ENCODE assay signal across 24 cellular contexts in genomic region chr1:30692948-30693301, GRCh38. TPM values are rescaled to one million over a fixed set of nuclear protein-coding genes. Genes with fewer than 3 reads are reported as not detected.
"Had no signal": no experiment of that assay in that cellular context is flagged by ENCODE, and none has a peak within 500 bp of the region (broad histone marks: within the 10 kb centered on the region; RNA-seq: fewer than 3 reads in every experiment).

No MANE protein-coding gene starts in this region.

- H3K4me2 ChIP-seq: SK-N-SH had no signal

- H3K4me3 ChIP-seq: ascending aorta, body of pancreas, Peyer's patch, SJCRH30 had no signal

- H3K4me3 Mint-ChIP-seq: activated CD8-positive, alpha-beta T cell treated with anti-CD3 and anti-CD28 coated beads, Interleukin-2, amount 10 ng/mL, durations not matched to agents 7 days and 5 days; activated naive CD8-positive, alpha-beta T cell treated with anti-CD3 and anti-CD28 coated beads, Interleukin-2, amount 50 U/mL, for 24 hours; activated T-cell treated with anti-CD3 and anti-CD28 coated beads, Interleukin-2, amount 50 U/mL, for 4 hours; T-helper 1 cell treated with Interleukin-12 subunit alpha and Interleukin-12 subunit beta and Interleukin-4 antibody, amounts not matched to agents 30 μg/mL and 1 μg/mL, for 36 hours had no signal

- H3K27me3 ChIP-seq: ascending aorta, body of pancreas, Peyer's patch, SJCRH30 had no signal

- H3K9ac ChIP-seq: SK-N-SH had no signal

- H3K9me3 ChIP-seq: ascending aorta, body of pancreas, Peyer's patch, SJCRH30, SK-N-SH had no signal

- H3K9me3 Mint-ChIP-seq: activated naive CD4-positive, alpha-beta T cell treated with anti-CD3 and anti-CD28 coated beads, Interleukin-2, amount 50 U/mL, for 72 hours; activated naive CD8-positive, alpha-beta T cell treated with anti-CD3 and anti-CD28 coated beads, Interleukin-2, amount 50 U/mL, for 24 hours; activated T-cell treated with anti-CD3 and anti-CD28 coated beads, Interleukin-2, amount 50 U/mL, for 4 hours; T-helper 1 cell treated with Interleukin-12 subunit alpha and Interleukin-12 subunit beta and Interleukin-4 antibody, amounts not matched to agents 30 μg/mL and 1 μg/mL, for 36 hours had no signal

- H3K4me1 Mint-ChIP-seq: activated naive CD8-positive, alpha-beta T cell treated with anti-CD3 and anti-CD28 coated beads, Interleukin-2, amount 50 U/mL, for 24 hours had no signal

- H3K36me3 ChIP-seq: ascending aorta, Peyer's patch, SJCRH30 had no signal

- H3K36me3 Mint-ChIP-seq: activated naive CD4-positive, alpha-beta T cell treated with anti-CD3 and anti-CD28 coated beads, Interleukin-2, amount 50 U/mL, for 72 hours had no signal

- DNase-seq: activated CD4-positive, alpha-beta T cell treated with anti-CD3 and anti-CD28 coated beads for 4 hours; activated CD8-positive, alpha-beta memory T cell treated with anti-CD3 and anti-CD28 coated beads, Interleukin-2, amount 50 U/mL, for 48 hours; activated CD8-positive, alpha-beta T cell treated with anti-CD3 and anti-CD28 coated beads, Interleukin-2, amount 10 ng/mL, durations not matched to agents 7 days and 5 days; activated naive CD8-positive, alpha-beta T cell treated with anti-CD3 and anti-CD28 coated beads, Interleukin-2, amount 50 U/mL, for 24 hours; activated T-cell treated with anti-CD3 and anti-CD28 coated beads, Interleukin-2, amount 50 U/mL, for 4 hours; amniotic stem cell; body of pancreas; MM.1S; NCI-H1105; NCI-H1436; NCI-H1694 treated with DMSO at 0.1 percent for 48 hours; NCI-H2029 treated with DMSO at 0.1 percent for 48 hours; NCI-H510A treated with DMSO at 0.1 percent for 48 hours; NCI-H69; Right ventricle myocardium superior; SJCRH30; SK-N-SH had no signal

- ATAC-seq: activated CD4-positive, CD25-positive, alpha-beta regulatory T cell treated with anti-CD3 and anti-CD28 coated beads, Interleukin-2, amount 50 U/mL, for 24 hours; activated CD8-positive, alpha-beta T cell treated with anti-CD3 and anti-CD28 coated beads, Interleukin-2, amount 10 ng/mL, durations not matched to agents 7 days and 5 days; activated naive CD4-positive, alpha-beta T cell treated with anti-CD3 and anti-CD28 coated beads, Interleukin-2, amount 50 U/mL, for 72 hours; activated naive CD8-positive, alpha-beta T cell treated with anti-CD3 and anti-CD28 coated beads, Interleukin-2, amount 50 U/mL, for 24 hours; activated T-cell treated with anti-CD3 and anti-CD28 coated beads, Interleukin-2, amount 50 U/mL, for 4 hours; body of pancreas had no signal

- H3K27ac Mint-ChIP-seq: activated naive CD4-positive, alpha-beta T cell treated with anti-CD3 and anti-CD28 coated beads, Interleukin-2, amount 50 U/mL, for 72 hours; activated naive CD8-positive, alpha-beta T cell treated with anti-CD3 and anti-CD28 coated beads, Interleukin-2, amount 50 U/mL, for 24 hours; T-helper 1 cell treated with Interleukin-12 subunit alpha and Interleukin-12 subunit beta and Interleukin-4 antibody, amounts not matched to agents 30 μg/mL and 1 μg/mL, for 36 hours had no signal

- H3K27ac ChIP-seq: ascending aorta, body of pancreas, Peyer's patch, RWPE1, SJCRH30 had no signal

- H3K4me1 ChIP-seq: body of pancreas, Peyer's patch had no signal

RNA-seq across cellular contexts. Expression of gene MATN1, which starts 30.5 kb away (rescaled TPM):
- total RNA-seq: activated CD8-positive, alpha-beta T cell treated with anti-CD3 and anti-CD28 coated beads, Interleukin-2, amount 10 ng/mL, durations not matched to agents 7 days and 5 days; bronchial epithelial cell; Peyer's patch; Right ventricle myocardium superior had no signal
